In the genomic region with DNA sequence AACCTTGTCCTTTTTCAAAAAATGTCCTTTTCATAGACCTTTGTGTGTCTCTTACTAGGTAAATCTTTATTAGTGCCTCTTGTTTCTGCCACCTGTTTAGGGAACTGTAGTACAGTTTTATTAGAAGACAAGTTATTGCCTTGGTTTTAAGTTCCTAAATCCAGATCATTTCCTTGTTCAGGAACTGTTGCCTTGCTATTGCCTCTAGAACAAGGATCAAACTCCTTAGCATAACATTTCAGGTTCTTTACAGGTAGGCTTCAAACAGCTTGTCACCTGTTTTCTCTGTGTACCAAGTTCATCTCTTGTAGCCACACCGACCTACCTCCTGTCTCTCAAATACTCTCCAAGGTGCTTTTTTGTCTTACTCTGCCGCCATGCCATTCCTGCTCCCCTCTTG, we compare ENCODE assay signal across 23 cellular contexts.
DNase-seq lines count a peak whose midpoint lies in the region; ATAC-seq and TF ChIP-seq lines count a peak whose summit lies in the region.
"Had no signal": no experiment of that assay in that cellular context is flagged by ENCODE, and none has a peak within 500 bp of the region (broad histone marks: within the 10 kb centered on the region; RNA-seq: fewer than 3 reads in every experiment).

No MANE protein-coding gene starts in this region.

- H3K9ac ChIP-seq in mucosa of rectum (ENCODE audit: low read depth in 1 of 2, low read length in 2 of 2), result no peak overlapping the region
- H3K9ac ChIP-seq: BLaER1 treated with 17β-estradiol and CSF1 and Interleukin-3, amounts not matched to agents 10 nM and 100 nM had no signal

- no peaks in the 10 kb centered on the region for H3K27me3 Mint-ChIP-seq in CD4-positive, CD25-positive, alpha-beta regulatory T cell
- H3K27me3 Mint-ChIP-seq in central memory CD8-positive, alpha-beta T cell, result no peaks in the 10 kb centered on the region
- H3K27me3 Mint-ChIP-seq in stimulated activated memory B cell treated with anti-CD40 and anti-IgM and Interleukin-4, amounts not matched to agents 10 μg/mL and 1 μg/mL and 100 μg/mL, for 72 hours, result no peaks in the 10 kb centered on the region
- H3K27me3 Mint-ChIP-seq: CD4-positive, alpha-beta memory T cell had no signal

- H3K9me3 ChIP-seq in CD4-positive, CD25-positive, alpha-beta regulatory T cell (ENCODE audit: control insufficient read depth in 2 of 2, low read length in 2 of 2), result no peaks in the 10 kb centered on the region
- H3K9me3 ChIP-seq in mucosa of rectum (ENCODE audit: control insufficient read depth in 2 of 2, low read length in 2 of 2), result no peaks in the 10 kb centered on the region
- H3K9me3 ChIP-seq in OCI-LY7 (ENCODE audit: low read length), result no peaks in the 10 kb centered on the region
- H3K9me3 ChIP-seq in vagina, result no peaks in the 10 kb centered on the region
- H3K9me3 ChIP-seq: A549; BE2C; BLaER1 treated with 17β-estradiol and CSF1 and Interleukin-3, amounts not matched to agents 10 nM and 100 nM had no signal

- H3K36me3 Mint-ChIP-seq in CD4-positive, CD25-positive, alpha-beta regulatory T cell, result peaks cover 15% of the 10 kb centered on the region
- H3K36me3 Mint-ChIP-seq in central memory CD8-positive, alpha-beta T cell (ENCODE audit: insufficient read depth), result peaks cover 7% of the 10 kb centered on the region
- H3K36me3 Mint-ChIP-seq in stimulated activated memory B cell treated with anti-CD40 and anti-IgM and Interleukin-4, amounts not matched to agents 10 μg/mL and 1 μg/mL and 100 μg/mL, for 72 hours, result peaks cover 10% of the 10 kb centered on the region

- H3K4me1 Mint-ChIP-seq in CD4-positive, CD25-positive, alpha-beta regulatory T cell, result peaks cover 10 to 24% (median 18%) of the 10 kb centered on the region in 4 donors
- H3K4me1 Mint-ChIP-seq in central memory CD8-positive, alpha-beta T cell, result peaks cover 30% of the 10 kb centered on the region
- H3K4me1 Mint-ChIP-seq in stimulated activated memory B cell treated with anti-CD40 and anti-IgM and Interleukin-4, amounts not matched to agents 10 μg/mL and 1 μg/mL and 100 μg/mL, for 72 hours, result peaks cover 24% of the 10 kb centered on the region

- H2AFZ ChIP-seq in OCI-LY7 (ENCODE audit: low read length), result no peak overlapping the region
- H2AFZ ChIP-seq: GM23338 had no signal

- no peaks in the 10 kb centered on the region for H3K9me2 ChIP-seq in OCI-LY7 (ENCODE audit: insufficient read depth, low read length)

- H3K27ac Mint-ChIP-seq in CD4-positive, CD25-positive, alpha-beta regulatory T cell, result peak overlapping the region in 2 of 3 donors; percentile 6 to 56
- H3K27ac Mint-ChIP-seq in central memory CD8-positive, alpha-beta T cell (ENCODE audit: low read depth), result peak overlapping the region; percentile 49
- peak overlapping the region; percentile 17 for H3K27ac Mint-ChIP-seq in stimulated activated memory B cell treated with anti-CD40 and anti-IgM and Interleukin-4, amounts not matched to agents 10 μg/mL and 1 μg/mL and 100 μg/mL, for 72 hours
- H3K27ac Mint-ChIP-seq: GM23338 had no signal

- H4K20me1 ChIP-seq in OCI-LY7 (ENCODE audit: insufficient read depth, low read length), result no peaks in the 10 kb centered on the region

- no peaks in the 10 kb centered on the region for H3K27me3 ChIP-seq in CD4-positive, CD25-positive, alpha-beta regulatory T cell (ENCODE audit: control insufficient read depth, insufficient read depth, low read length)
- no peaks in the 10 kb centered on the region for H3K27me3 ChIP-seq in mucosa of rectum (ENCODE audit: control insufficient read depth in 2 of 2, insufficient read depth in 2 of 2, low read length in 2 of 2)
- H3K27me3 ChIP-seq in vagina, result no peaks in the 10 kb centered on the region
- H3K27me3 ChIP-seq: BE2C; BLaER1 treated with 17β-estradiol and CSF1 and Interleukin-3, amounts not matched to agents 10 nM and 100 nM had no signal

- POLR2A ChIA-PET in OCI-LY7 (lab: Charles Lee), result no interaction called here

- H3K4me1 ChIP-seq in CD4-positive, CD25-positive, alpha-beta regulatory T cell (ENCODE audit: control insufficient read depth, insufficient read depth, low read length, poor library complexity, severe bottlenecking), result no peaks in the 10 kb centered on the region
- peaks cover 5 to 8% of the 10 kb centered on the region in 2 donors for H3K4me1 ChIP-seq in mucosa of rectum (ENCODE audit: control insufficient read depth in 2 of 2, insufficient read depth in 2 of 2, low read length in 2 of 2)
- H3K4me1 ChIP-seq in OCI-LY7 (ENCODE audit: insufficient read depth, low read length, poor library complexity, severe bottlenecking), result no peaks in the 10 kb centered on the region
- H3K4me1 ChIP-seq in vagina, result peaks cover 14% of the 10 kb centered on the region
- H3K4me1 ChIP-seq: BE2C had no signal

- TF ChIP-seq POLR2A in vagina (IDR thresholded peaks at IDR 0.05), result no peak

- DNase-seq in CD4-positive, CD25-positive, alpha-beta regulatory T cell, result no peak
- no peak for DNase-seq in central memory CD8-positive, alpha-beta T cell (ENCODE audit: low spot score in 2 of 2)
- DNase-seq in OCI-LY7 (ENCODE audit: low spot score) (no peak), vagina (ENCODE audit: extremely low spot score in 2 of 2) (no peak)
- DNase-seq: 8988T; ACHN; AML-193; BE2C; Calu3; CD4-positive, alpha-beta memory T cell; COR-L47; DMS53; DMS79 treated with DMSO at 0.1 percent for 48 hours; GF-D8; H9 had no signal

- H3K9me3 Mint-ChIP-seq in CD4-positive, CD25-positive, alpha-beta regulatory T cell, result no peaks in the 10 kb centered on the region
- no peaks in the 10 kb centered on the region for H3K9me3 Mint-ChIP-seq in central memory CD8-positive, alpha-beta T cell
- H3K9me3 Mint-ChIP-seq in stimulated activated memory B cell treated with anti-CD40 and anti-IgM and Interleukin-4, amounts not matched to agents 10 μg/mL and 1 μg/mL and 100 μg/mL, for 72 hours, result no peaks in the 10 kb centered on the region
- H3K9me3 Mint-ChIP-seq: CD14-positive monocyte; CD4-positive, alpha-beta memory T cell; GM23338; H9 had no signal

- CTCF ChIA-PET in OCI-LY7 (lab: Charles Lee; ENCODE audit: unreplicated experiment), result no interaction called here

- no peak overlapping the region for H3K4me3 ChIP-seq in CD4-positive, CD25-positive, alpha-beta regulatory T cell (ENCODE audit: low read depth, low read length)
- no peak overlapping the region for H3K4me3 ChIP-seq in mucosa of rectum (ENCODE audit: low read length in 2 of 2)
- H3K4me3 ChIP-seq in OCI-LY7 (ENCODE audit: low read depth, low read length, poor library complexity, severe bottlenecking), result no peak overlapping the region
- H3K4me3 ChIP-seq in vagina, result no peak overlapping the region
- H3K4me3 ChIP-seq: A549; BLaER1 treated with 17β-estradiol and CSF1 and Interleukin-3, amounts not matched to agents 10 nM and 100 nM; GM23338 had no signal

- no peak overlapping the region for H3K27ac ChIP-seq in CD4-positive, CD25-positive, alpha-beta regulatory T cell (ENCODE audit: insufficient read depth, low read length, poor library complexity, severe bottlenecking)
- H3K27ac ChIP-seq in mucosa of rectum (ENCODE audit: low read depth in 2 of 2, low read length in 2 of 2) (peak overlapping the region; percentile 49 to 64), OCI-LY7 (ENCODE audit: low read depth, low read length, poor library complexity, severe bottlenecking) (no peak overlapping the region), vagina (no peak overlapping the region)
- H3K27ac ChIP-seq: A549; BLaER1 treated with 17β-estradiol and CSF1 and Interleukin-3, amounts not matched to agents 10 nM and 100 nM had no signal

- ATAC-seq in CD4-positive, CD25-positive, alpha-beta regulatory T cell (ENCODE audit: low read depth in 2 of 2), result no peak
- ATAC-seq in central memory CD8-positive, alpha-beta T cell (replicated peaks; ENCODE audit: extremely low read depth, poor library complexity, severe bottlenecking), result no peak
- ATAC-seq in stimulated activated memory B cell treated with anti-CD40 and anti-IgM and Interleukin-4, amounts not matched to agents 10 μg/mL and 1 μg/mL and 100 μg/mL, for 72 hours, result no peak
- ATAC-seq in GM21619 (IDR thresholded peaks at IDR 0.05; ENCODE audit: unreplicated experiment), result no peak
- ATAC-seq: A549, GM23338, HCT116 had no signal

- H3K36me3 ChIP-seq in CD4-positive, CD25-positive, alpha-beta regulatory T cell (ENCODE audit: control insufficient read depth, insufficient read depth, low read length), result peaks cover 6% of the 10 kb centered on the region
- H3K36me3 ChIP-seq in mucosa of rectum (ENCODE audit: control insufficient read depth in 2 of 2, insufficient read depth in 2 of 2, low read length in 2 of 2) (no peaks in the 10 kb centered on the region), OCI-LY7 (ENCODE audit: insufficient read depth, low read length) (no peaks in the 10 kb centered on the region), vagina (peaks cover 0 to 9% of the 10 kb centered on the region in 2 donors)

- TF ChIP-seq CTCF in OCI-LY7 (conservative IDR thresholded peaks at IDR 0.05; ENCODE audit: low read length), result no peak
- no peak for TF ChIP-seq CTCF in vagina (IDR thresholded peaks at IDR 0.05)

- no peak overlapping the region for H3K4me2 ChIP-seq in OCI-LY7 (ENCODE audit: low read length)
- H3K4me2 ChIP-seq: A549; BLaER1 treated with 17β-estradiol and CSF1 and Interleukin-3, amounts not matched to agents 10 nM and 100 nM; GM23338 had no signal

- no peak overlapping the region for H3K4me3 Mint-ChIP-seq in CD4-positive, CD25-positive, alpha-beta regulatory T cell
- H3K4me3 Mint-ChIP-seq in central memory CD8-positive, alpha-beta T cell, result no peak overlapping the region
- no peak overlapping the region for H3K4me3 Mint-ChIP-seq in stimulated activated memory B cell treated with anti-CD40 and anti-IgM and Interleukin-4, amounts not matched to agents 10 μg/mL and 1 μg/mL and 100 μg/mL, for 72 hours
- H3K4me3 Mint-ChIP-seq: CD14-positive monocyte; CD4-positive, alpha-beta memory T cell; GM23338; H9 had no signal

- H3K79me2 ChIP-seq in OCI-LY7 (ENCODE audit: insufficient read depth, low read depth, low read length), result no peaks in the 10 kb centered on the region

- BruUV-seq in OCI-LY7 (replicated peaks; lab: Mats Ljungman, UMichigan), result no TSS peak

- intact Hi-C loops in OCI-LY7 (cut with micrococcal nuclease; ENCODE audit: unreplicated experiment), result no loop called here
- intact Hi-C loops in vagina (cut with DNase I), result no loop called here

Comparison
In these comparisons a context has a peak if more than half of its experiments do, and no peak if none do; other contexts are left out.
1. H3K27ac ChIP-seq: peak in mucosa of rectum (2 of 2); none in CD4-positive, CD25-positive, alpha-beta regulatory T cell (single experiment), OCI-LY7 (single experiment) and vagina (single experiment).
2. Peak in every context shown above with its lines, with median percentiles within 50 percentile points of each other: H3K27ac Mint-ChIP-seq.